Comparison of ENCODE assay signal across 12 cellular contexts in genomic region chr2:217220228-217221013, GRCh38.
DNase-seq lines count a peak whose midpoint lies in the region; ATAC-seq and TF ChIP-seq lines count a peak whose summit lies in the region.
"Had no signal": no experiment of that assay in that cellular context is flagged by ENCODE, and none has a peak within 500 bp of the region (broad histone marks: within the 10 kb centered on the region; RNA-seq: fewer than 3 reads in every experiment).

No MANE protein-coding gene starts in this region.

- peak overlapping the region; percentile 99 for H4K5ac ChIP-seq in IMR-90 (ENCODE audit: low read depth, low read length)

- BruUV-seq in IMR-90 (replicated peaks; lab: Mats Ljungman, UMichigan) = no TSS peak

- intact Hi-C loops in IMR-90 (cut with micrococcal nuclease) (loop anchor here (5.0 kb wide), 2 partner anchors 53 to 172 kb away; no protein-coding TSS in a partner anchor), uterus (cut with DNase I; ENCODE audit: low total_unique reads) (no loop called here)

- peak overlapping the region; percentile 55 for H3K56ac ChIP-seq in IMR-90 (ENCODE audit: extremely low read depth, insufficient read depth, low read length)

- dilution Hi-C loops in IMR-90 (cut with HindIII; ENCODE audit: low sequenced_read_pairs, unreplicated experiment) = no loop called here

- no peak overlapping the region for H3K4me3 ChIP-seq in IMR-90 (ENCODE audit: insufficient read depth, low read depth, low read length)
- H3K4me3 ChIP-seq in adipocyte (ENCODE audit: low read length) = no peak overlapping the region
- no peak overlapping the region for H3K4me3 ChIP-seq in uterus
- H3K4me3 ChIP-seq in coronary artery = no peak overlapping the region
- H3K4me3 ChIP-seq: pancreas had no signal

- peak overlapping the region; percentile 88 for H3K27ac ChIP-seq in IMR-90 (ENCODE audit: insufficient read depth, low read length)
- H3K27ac ChIP-seq in uterus = peak overlapping the region; percentile 22 to 62
- no peak overlapping the region for H3K27ac ChIP-seq in coronary artery
- H3K27ac ChIP-seq in caudate nucleus (ENCODE audit: low read depth, low read length) = no peak overlapping the region
- H3K27ac ChIP-seq: pancreas had no signal

- H3K18ac ChIP-seq in IMR-90 (ENCODE audit: low read depth, low read length) = peak overlapping the region; percentile 99

- DNase-seq in IMR-90 (no peak), adipocyte (ENCODE audit: low read depth) (peak; percentile 48), globus pallidus (ENCODE audit: low spot score) (peak; percentile 2), uterus (peak; percentile 25 to 65), coronary artery (ENCODE audit: low spot score) (no peak), caudate nucleus (lab: John Stamatoyannopoulos, UW) (no peak)
- DNase-seq: activated CD8-positive, alpha-beta T cell treated with anti-CD3 and anti-CD28 coated beads for 36 hours; CD4-positive, alpha-beta memory T cell; NCI-H1417; pancreas had no signal

- TF ChIP-seq POLR2A in IMR-90 (IDR thresholded peaks at IDR 0.05; ENCODE audit: low read depth, low read length) (no peak), uterus (IDR thresholded peaks at IDR 0.05) (no peak)

- H2BK15ac ChIP-seq in IMR-90 (ENCODE audit: low read depth, low read length) = peak overlapping the region; percentile 94

- peak overlapping the region; percentile 96 for H3K4ac ChIP-seq in IMR-90 (ENCODE audit: low read depth, low read length)

- no peaks in the 10 kb centered on the region for H4K20me1 ChIP-seq in IMR-90 (ENCODE audit: insufficient read depth, low read length)

- peak overlapping the region; percentile 93 to 98 for H4K8ac ChIP-seq in IMR-90 (ENCODE audit: low read depth in 2 of 2, low read length in 2 of 2)

- TF ChIP-seq CTCF in IMR-90 (conservative IDR thresholded peaks at IDR 0.05; ENCODE audit: low read depth, low read length) = no peak
- TF ChIP-seq CTCF in uterus (IDR thresholded peaks at IDR 0.05) = no peak
- no peak for TF ChIP-seq CTCF in coronary artery (IDR thresholded peaks at IDR 0.05)

- no peaks in the 10 kb centered on the region for H3K9me3 ChIP-seq in IMR-90 (ENCODE audit: control insufficient read depth, insufficient read depth, low read length)
- H3K9me3 ChIP-seq in adipocyte (ENCODE audit: control insufficient read depth, low read length) = no peaks in the 10 kb centered on the region
- no peaks in the 10 kb centered on the region for H3K9me3 ChIP-seq in uterus
- H3K9me3 ChIP-seq: pancreas had no signal

- H3K79me1 ChIP-seq in IMR-90 (ENCODE audit: low read depth in 1 of 2, low read length in 2 of 2) = peaks cover 15 to 25% of the 10 kb centered on the region in 2 experiments

- WGBS in IMR-90 (ENCODE audit: extremely low coverage in 2 of 2, insufficient read length in 1 of 2), 2 experiments = no CpG with 5 or more reads among the region's 5 CpGs

- H2AK5ac ChIP-seq in IMR-90 (ENCODE audit: low read depth, low read length) = peak overlapping the region; percentile 95

- POLR2A ChIA-PET in IMR-90 (lab: Charles Lee; ENCODE audit: unreplicated experiment) = interaction anchor here (0.6 kb wide), 1 partner anchor 60 kb away, joined by 3 read pairs; no protein-coding TSS in a partner anchor

- H3K9me1 ChIP-seq in IMR-90 (ENCODE audit: insufficient read depth, low read length) = peaks cover 25% of the 10 kb centered on the region

- H3K27me3 ChIP-seq in IMR-90 (ENCODE audit: control insufficient read depth, insufficient read depth, low read length) (no peaks in the 10 kb centered on the region), adipocyte (replicated peaks; ENCODE audit: control insufficient read depth, insufficient read depth, low read length) (no peaks in the 10 kb centered on the region), uterus (no peaks in the 10 kb centered on the region)
- H3K27me3 ChIP-seq: pancreas had no signal

- H4K91ac ChIP-seq in IMR-90 (ENCODE audit: insufficient read depth, low read depth, low read length) = peak overlapping the region; percentile 96

- no peaks in the 10 kb centered on the region for H3K36me3 ChIP-seq in IMR-90 (ENCODE audit: control insufficient read depth, insufficient read depth, low read length)
- no peaks in the 10 kb centered on the region for H3K36me3 ChIP-seq in adipocyte (ENCODE audit: control insufficient read depth, insufficient read depth, low read length, severe bottlenecking)
- no peaks in the 10 kb centered on the region for H3K36me3 ChIP-seq in uterus
- H3K36me3 ChIP-seq: pancreas had no signal

- H3K4me1 ChIP-seq in IMR-90 (ENCODE audit: control insufficient read depth, insufficient read depth, low read length) (peaks cover 38% of the 10 kb centered on the region), adipocyte (ENCODE audit: control insufficient read depth, insufficient read depth, low read length) (peaks cover 56% of the 10 kb centered on the region), uterus (no peaks in the 10 kb centered on the region)
- H3K4me1 ChIP-seq: pancreas had no signal

- ATAC-seq in IMR-90 (ENCODE audit: low read depth) (no peak), GM19395 (IDR thresholded peaks at IDR 0.05; ENCODE audit: unreplicated experiment) (no peak)
- ATAC-seq: activated CD8-positive, alpha-beta T cell treated with anti-CD3 and anti-CD28 coated beads for 36 hours; HepG2; pancreas had no signal

- peak overlapping the region; percentile 99 for H2BK20ac ChIP-seq in IMR-90 (ENCODE audit: low read depth, low read length)

- peak overlapping the region; percentile 91 for H3K23ac ChIP-seq in IMR-90 (ENCODE audit: low read depth, low read length)

- H2BK120ac ChIP-seq in IMR-90 (ENCODE audit: low read depth, low read length) = peak overlapping the region; percentile 100

- in situ Hi-C loops in IMR-90 (cut with MboI; ENCODE audit: low sequenced_read_pairs) = no loop called here

- peak overlapping the region; percentile 100 for H2BK5ac ChIP-seq in IMR-90 (ENCODE audit: low read depth, low read length, poor library complexity, severe bottlenecking)

- H3K14ac ChIP-seq in IMR-90 (replicated peaks; ENCODE audit: low read depth, low read length) = peak overlapping the region; percentile 96

- peak overlapping the region; percentile 85 for H2AK9ac ChIP-seq in IMR-90 (replicated peaks; ENCODE audit: low read depth, low read length, poor library complexity)

- CTCF ChIA-PET in IMR-90 (lab: Yijun Ruan, JAX) = interaction anchor here (0.8 kb wide), 1 partner anchor 522 kb away, joined by 4 read pairs; no protein-coding TSS in a partner anchor

- TF ChIP-seq RAD21 in IMR-90 (IDR thresholded peaks at IDR 0.05; ENCODE audit: low read length) = no peak

- no peak overlapping the region for H2AFZ ChIP-seq in IMR-90 (replicated peaks; ENCODE audit: low read length, poor library complexity)

- H3K9ac ChIP-seq in IMR-90 (ENCODE audit: low read depth, low read length) (no peak overlapping the region), adipocyte (ENCODE audit: low read length) (no peak overlapping the region)

- no peak overlapping the region for H3K4me2 ChIP-seq in IMR-90 (ENCODE audit: low read depth, low read length)

TF ChIP-seq in IMR-90, 13 proteins besides CTCF, POLR2A, EP300 and RAD21:
- TF ChIP-seq CEBPB (IDR thresholded peaks at IDR 0.05; ENCODE audit: low read depth, low read length) (0 out of 2 replicates have a peak, but pooled peaks have one; percentile 39), CHD1 (IDR thresholded peaks at IDR 0.05; ENCODE audit: low read depth, low read length) (no peak)

Comparison
In these comparisons a context has a peak if more than half of its experiments do, and no peak if none do; other contexts are left out.
1. DNase-seq: peak in adipocyte (single experiment), globus pallidus (single experiment) and uterus (2 of 2); none in IMR-90 (single experiment), coronary artery (single experiment) and caudate nucleus (0 of 61).
2. H3K27ac ChIP-seq: peak in IMR-90 (single experiment) and uterus (2 of 2); none in coronary artery (0 of 2) and caudate nucleus (single experiment).